1 cellular context compared by ENCODE assay signal in genomic region chr17:58006924-58007780, GRCh38.
TF ChIP-seq lines count a peak whose summit lies in the region.

A gene with protein sequence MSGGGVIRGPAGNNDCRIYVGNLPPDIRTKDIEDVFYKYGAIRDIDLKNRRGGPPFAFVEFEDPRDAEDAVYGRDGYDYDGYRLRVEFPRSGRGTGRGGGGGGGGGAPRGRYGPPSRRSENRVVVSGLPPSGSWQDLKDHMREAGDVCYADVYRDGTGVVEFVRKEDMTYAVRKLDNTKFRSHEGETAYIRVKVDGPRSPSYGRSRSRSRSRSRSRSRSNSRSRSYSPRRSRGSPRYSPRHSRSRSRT (minus strand): TSS chr17:58007246. CDS start chr17:58007137, 109 bp downstream.

TF ChIP-seq in HepG2, 621 proteins besides CTCF, POLR2A, EP300 and RAD21 (continued from another document and continues in another):
- TF ChIP-seq ZNF770 (CRISPR knock-in tag; IDR thresholded peaks at IDR 0.05) (0 out of 2 replicates have a peak, but pooled peaks have one; percentile 8), KAT2B (IDR thresholded peaks at IDR 0.05; ENCODE audit: borderline replicate concordance, low read depth, low read length) (no peak), ZNF350 (CRISPR knock-in tag; IDR thresholded peaks at IDR 0.05; ENCODE audit: borderline replicate concordance, low read depth) (peak; percentile 99), ZNF724P (CRISPR knock-in tag; IDR thresholded peaks at IDR 0.05; ENCODE audit: borderline replicate concordance) (peak; percentile 56; the same call in 1 of the 2 replicates), HMGXB4 (CRISPR knock-in tag; IDR thresholded peaks at IDR 0.05; ENCODE audit: borderline replicate concordance in 1 of 2, low read depth in 1 of 2) (peak; percentile 97 to 98), ZSCAN20 (CRISPR knock-in tag; IDR thresholded peaks at IDR 0.05; ENCODE audit: borderline replicate concordance) (no peak), HCFC1 (IDR thresholded peaks at IDR 0.05; ENCODE audit: low read depth, low read length) (no peak), ZNF235 (CRISPR knock-in tag; IDR thresholded peaks at IDR 0.05; ENCODE audit: borderline replicate concordance) (peak; percentile 67), NR2F6 (IDR thresholded peaks at IDR 0.05) (peak; percentile 40; the same call in 1 of the 2 replicates), NR2F6 (CRISPR knock-in tag; IDR thresholded peaks at IDR 0.05) (peak; percentile 39), CCAR2 (optimal IDR thresholded peaks at IDR 0.05; ENCODE audit: low read depth, low read length) (peak; percentile 88), KDM2A (CRISPR knock-in tag; IDR thresholded peaks at IDR 0.05; ENCODE audit: borderline replicate concordance, low read depth) (peak; percentile 84), TFDP1 (CRISPR knock-in tag; IDR thresholded peaks at IDR 0.05; ENCODE audit: borderline replicate concordance) (peak; percentile 98), TSC22D2 (CRISPR knock-in tag; IDR thresholded peaks at IDR 0.05; ENCODE audit: borderline replicate concordance) (no peak; the same call in none of the 2 replicates), SOX6 (IDR thresholded peaks at IDR 0.05) (no peak), SOX6 (CRISPR knock-in tag; IDR thresholded peaks at IDR 0.05) (peak; percentile 63; the same call in 1 of the 2 replicates), MATR3 (CRISPR knock-in tag; IDR thresholded peaks at IDR 0.05) (no peak), SALL1 (CRISPR knock-in tag; IDR thresholded peaks at IDR 0.05) (peak; percentile 85), ZNF790 (CRISPR knock-in tag; IDR thresholded peaks at IDR 0.05; ENCODE audit: borderline replicate concordance) (no peak; the same call in 1 of the 2 replicates), IKZF4 (CRISPR knock-in tag; IDR thresholded peaks at IDR 0.05; ENCODE audit: borderline replicate concordance, low read depth, not compliant biosample characterization) (peak; percentile 93), ZSCAN25 (CRISPR knock-in tag; IDR thresholded peaks at IDR 0.05) (peak; percentile 85), EED (CRISPR knock-in tag; IDR thresholded peaks at IDR 0.05) (peak; percentile 92; the same call in 1 of the 2 replicates), HMG20A (CRISPR knock-in tag; IDR thresholded peaks at IDR 0.05; ENCODE audit: borderline replicate concordance) (no peak), JUN (CRISPR knock-in tag; IDR thresholded peaks at IDR 0.05) (peak; percentile 69), ZNF496 (CRISPR knock-in tag; IDR thresholded peaks at IDR 0.05; ENCODE audit: insufficient replicate concordance) (no peak), ZNF280D (CRISPR knock-in tag; IDR thresholded peaks at IDR 0.05) (peak; percentile 84), NR3C1 (CRISPR knock-in tag; IDR thresholded peaks at IDR 0.05) (no peak), ZNF660 (CRISPR knock-in tag; IDR thresholded peaks at IDR 0.05; ENCODE audit: borderline replicate concordance, low read depth) (no peak), ZNF737 (CRISPR knock-in tag; IDR thresholded peaks at IDR 0.05; ENCODE audit: borderline replicate concordance) (no peak; the same call in 1 of the 2 replicates), ZNF367 (CRISPR knock-in tag; IDR thresholded peaks at IDR 0.05; ENCODE audit: borderline replicate concordance) (no peak), ZNF253 (CRISPR knock-in tag; IDR thresholded peaks at IDR 0.05; ENCODE audit: borderline replicate concordance) (no peak), ZSCAN12 (CRISPR knock-in tag; IDR thresholded peaks at IDR 0.05) (0 out of 2 replicates have a peak, but pooled peaks have one; percentile 47), ARID3A (IDR thresholded peaks at IDR 0.05; ENCODE audit: low read depth, low read length) (peak; percentile 54; the same call in 1 of the 2 replicates), PHF21A (CRISPR knock-in tag; IDR thresholded peaks at IDR 0.05) (peak; percentile 77; the same call in 1 of the 2 replicates), ZNF766 (CRISPR knock-in tag; IDR thresholded peaks at IDR 0.05; ENCODE audit: borderline replicate concordance) (peak; percentile 92), ZNF441 (CRISPR knock-in tag; IDR thresholded peaks at IDR 0.05; ENCODE audit: borderline replicate concordance) (peak; percentile 40; the same call in 1 of the 2 replicates), TCF7 (IDR thresholded peaks at IDR 0.05; ENCODE audit: low read depth) (peak; percentile 81), NR2C2 (CRISPR knock-in tag; IDR thresholded peaks at IDR 0.05; ENCODE audit: borderline replicate concordance) (peak; percentile 78; the same call in 1 of the 2 replicates), ZKSCAN8 (CRISPR knock-in tag; IDR thresholded peaks at IDR 0.05; ENCODE audit: borderline replicate concordance) (peak; percentile 13; the same call in 1 of the 2 replicates)
- TF ChIP-seq, protein P1, sequence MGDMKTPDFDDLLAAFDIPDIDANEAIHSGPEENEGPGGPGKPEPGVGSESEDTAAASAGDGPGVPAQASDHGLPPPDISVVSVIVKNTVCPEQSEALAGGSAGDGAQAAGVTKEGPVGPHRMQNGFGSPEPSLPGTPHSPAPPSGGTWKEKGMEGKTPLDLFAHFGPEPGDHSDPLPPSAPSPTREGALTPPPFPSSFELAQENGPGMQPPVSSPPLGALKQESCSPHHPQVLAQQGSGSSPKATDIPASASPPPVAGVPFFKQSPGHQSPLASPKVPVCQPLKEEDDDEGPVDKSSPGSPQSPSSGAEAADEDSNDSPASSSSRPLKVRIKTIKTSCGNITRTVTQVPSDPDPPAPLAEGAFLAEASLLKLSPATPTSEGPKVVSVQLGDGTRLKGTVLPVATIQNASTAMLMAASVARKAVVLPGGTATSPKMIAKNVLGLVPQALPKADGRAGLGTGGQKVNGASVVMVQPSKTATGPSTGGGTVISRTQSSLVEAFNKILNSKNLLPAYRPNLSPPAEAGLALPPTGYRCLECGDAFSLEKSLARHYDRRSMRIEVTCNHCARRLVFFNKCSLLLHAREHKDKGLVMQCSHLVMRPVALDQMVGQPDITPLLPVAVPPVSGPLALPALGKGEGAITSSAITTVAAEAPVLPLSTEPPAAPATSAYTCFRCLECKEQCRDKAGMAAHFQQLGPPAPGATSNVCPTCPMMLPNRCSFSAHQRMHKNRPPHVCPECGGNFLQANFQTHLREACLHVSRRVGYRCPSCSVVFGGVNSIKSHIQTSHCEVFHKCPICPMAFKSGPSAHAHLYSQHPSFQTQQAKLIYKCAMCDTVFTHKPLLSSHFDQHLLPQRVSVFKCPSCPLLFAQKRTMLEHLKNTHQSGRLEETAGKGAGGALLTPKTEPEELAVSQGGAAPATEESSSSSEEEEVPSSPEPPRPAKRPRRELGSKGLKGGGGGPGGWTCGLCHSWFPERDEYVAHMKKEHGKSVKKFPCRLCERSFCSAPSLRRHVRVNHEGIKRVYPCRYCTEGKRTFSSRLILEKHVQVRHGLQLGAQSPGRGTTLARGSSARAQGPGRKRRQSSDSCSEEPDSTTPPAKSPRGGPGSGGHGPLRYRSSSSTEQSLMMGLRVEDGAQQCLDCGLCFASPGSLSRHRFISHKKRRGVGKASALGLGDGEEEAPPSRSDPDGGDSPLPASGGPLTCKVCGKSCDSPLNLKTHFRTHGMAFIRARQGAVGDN (CRISPR knock-in tag; IDR thresholded peaks at IDR 0.05), result peak; percentile 98
- TF ChIP-seq, protein P2, sequence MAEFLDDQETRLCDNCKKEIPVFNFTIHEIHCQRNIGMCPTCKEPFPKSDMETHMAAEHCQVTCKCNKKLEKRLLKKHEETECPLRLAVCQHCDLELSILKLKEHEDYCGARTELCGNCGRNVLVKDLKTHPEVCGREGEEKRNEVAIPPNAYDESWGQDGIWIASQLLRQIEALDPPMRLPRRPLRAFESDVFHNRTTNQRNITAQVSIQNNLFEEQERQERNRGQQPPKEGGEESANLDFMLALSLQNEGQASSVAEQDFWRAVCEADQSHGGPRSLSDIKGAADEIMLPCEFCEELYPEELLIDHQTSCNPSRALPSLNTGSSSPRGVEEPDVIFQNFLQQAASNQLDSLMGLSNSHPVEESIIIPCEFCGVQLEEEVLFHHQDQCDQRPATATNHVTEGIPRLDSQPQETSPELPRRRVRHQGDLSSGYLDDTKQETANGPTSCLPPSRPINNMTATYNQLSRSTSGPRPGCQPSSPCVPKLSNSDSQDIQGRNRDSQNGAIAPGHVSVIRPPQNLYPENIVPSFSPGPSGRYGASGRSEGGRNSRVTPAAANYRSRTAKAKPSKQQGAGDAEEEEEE (CRISPR knock-in tag; IDR thresholded peaks at IDR 0.05; ENCODE audit: borderline replicate concordance), result peak; percentile 98
- TF ChIP-seq, protein P3, sequence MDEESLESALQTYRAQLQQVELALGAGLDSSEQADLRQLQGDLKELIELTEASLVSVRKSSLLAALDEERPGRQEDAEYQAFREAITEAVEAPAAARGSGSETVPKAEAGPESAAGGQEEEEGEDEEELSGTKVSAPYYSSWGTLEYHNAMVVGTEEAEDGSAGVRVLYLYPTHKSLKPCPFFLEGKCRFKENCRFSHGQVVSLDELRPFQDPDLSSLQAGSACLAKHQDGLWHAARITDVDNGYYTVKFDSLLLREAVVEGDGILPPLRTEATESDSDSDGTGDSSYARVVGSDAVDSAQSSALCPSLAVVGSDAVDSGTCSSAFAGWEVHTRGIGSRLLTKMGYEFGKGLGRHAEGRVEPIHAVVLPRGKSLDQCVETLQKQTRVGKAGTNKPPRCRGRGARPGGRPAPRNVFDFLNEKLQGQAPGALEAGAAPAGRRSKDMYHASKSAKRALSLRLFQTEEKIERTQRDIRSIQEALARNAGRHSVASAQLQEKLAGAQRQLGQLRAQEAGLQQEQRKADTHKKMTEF (CRISPR knock-in tag; IDR thresholded peaks at IDR 0.05), result peak; percentile 96
